Comparison of ENCODE assay signal across 15 cellular contexts in the genomic region with DNA sequence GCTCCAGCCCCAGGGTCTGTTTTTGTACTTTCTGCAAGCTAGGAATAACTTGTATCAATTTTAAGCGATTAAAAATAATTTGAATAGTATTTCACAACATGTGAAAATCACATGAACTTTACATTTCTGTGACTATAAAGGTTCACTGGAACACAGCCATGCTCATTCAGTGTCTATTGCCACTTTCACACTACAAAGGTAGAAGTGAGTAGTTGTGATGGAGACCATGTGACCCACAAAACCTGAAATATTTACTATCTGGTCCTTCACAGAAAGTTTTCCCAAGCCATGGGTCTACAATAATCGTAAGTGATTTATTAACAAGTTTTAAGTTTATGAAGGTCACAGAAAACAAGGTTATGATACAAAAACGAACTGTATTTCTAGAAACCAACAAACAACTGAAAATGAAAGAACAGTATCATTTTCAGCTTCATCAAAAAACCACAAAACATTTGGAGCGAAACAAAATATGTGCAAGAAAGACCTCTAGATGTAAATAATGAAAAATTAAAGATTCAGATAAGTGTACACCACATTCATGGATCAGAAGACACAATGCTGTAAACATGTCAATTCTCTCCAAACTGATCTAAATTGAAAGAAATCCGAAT.
A peak's percentile ranks its signal among the peaks of the same experiment; 100 is the strongest.
DNase-seq lines count a peak whose midpoint lies in the region; ATAC-seq and TF ChIP-seq lines count a peak whose summit lies in the region.
"Had no signal": no experiment of that assay in that cellular context is flagged by ENCODE, and none has a peak within 500 bp of the region (broad histone marks: within the 10 kb centered on the region; RNA-seq: fewer than 3 reads in every experiment).

No MANE protein-coding gene starts in this region.

- peak overlapping the region; percentile 45 for H3K4me3 Mint-ChIP-seq in natural killer cell treated with Interleukin-12 subunit alpha and Interleukin-12 subunit beta and Interleukin-15 and Interleukin-18, amount 100 ng/mL, for 72 hours
- H3K4me3 Mint-ChIP-seq in natural killer cell (no peak overlapping the region), GM23338 (no peak overlapping the region)
- H3K4me3 Mint-ChIP-seq: brain had no signal

- no peaks in the 10 kb centered on the region for H3K9me3 ChIP-seq in upper lobe of left lung
- H3K9me3 ChIP-seq: left lung, transverse colon had no signal

- peaks cover 24 to 40% of the 10 kb centered on the region in 2 donors for H3K4me1 Mint-ChIP-seq in natural killer cell treated with Interleukin-12 subunit alpha and Interleukin-12 subunit beta and Interleukin-15 and Interleukin-18, amount 100 ng/mL, for 72 hours (ENCODE audit: low read depth in 2 of 2)
- peaks cover 27 to 31% of the 10 kb centered on the region in 2 donors for H3K4me1 Mint-ChIP-seq in natural killer cell
- H3K4me1 Mint-ChIP-seq in GM23338: peaks cover 28% of the 10 kb centered on the region

- H3K4me2 ChIP-seq in GM23338: no peak overlapping the region

- TF ChIP-seq CTCF in natural killer cell (IDR thresholded peaks at IDR 0.05) (no peak), upper lobe of left lung (IDR thresholded peaks at IDR 0.05) (no peak), GM23338 (conservative IDR thresholded peaks at IDR 0.05; ENCODE audit: low read depth in 2 of 2) (no peak)

- H3K27ac ChIP-seq in upper lobe of left lung (no peak overlapping the region), GM23338 (ENCODE audit: low read depth) (no peak overlapping the region)
- H3K27ac ChIP-seq: left lung, transverse colon had no signal

- DNase-seq in natural killer cell treated with Interleukin-12 subunit alpha and Interleukin-12 subunit beta and Interleukin-15 and Interleukin-18, amount 100 ng/mL, for 72 hours (ENCODE audit: low spot score): no peak
- DNase-seq in natural killer cell (no peak), upper lobe of left lung (no peak), GM23338 (ENCODE audit: low spot score) (no peak), islet precursor cell (no peak)
- DNase-seq in stimulated activated CD4-positive, alpha-beta T cell treated with anti-CD3 and anti-CD28 coated beads, Interleukin-2, amount 100 ng/mL, for 48 hours: no peak
- DNase-seq: DMS79 treated with DMSO at 0.1 percent for 48 hours, IMR-90, left lung, NCI-H1694 treated with DMSO at 0.1 percent for 48 hours, transverse colon had no signal

- H3K4me3 ChIP-seq in upper lobe of left lung (no peak overlapping the region), GM23338 (no peak overlapping the region)
- H3K4me3 ChIP-seq: left lung, transverse colon had no signal

- no peaks in the 10 kb centered on the region for H3K9me3 Mint-ChIP-seq in natural killer cell treated with Interleukin-12 subunit alpha and Interleukin-12 subunit beta and Interleukin-15 and Interleukin-18, amount 100 ng/mL, for 72 hours
- H3K9me3 Mint-ChIP-seq in natural killer cell (no peaks in the 10 kb centered on the region), GM23338 (no peaks in the 10 kb centered on the region; the same call in 2 of the 3 replicates)
- H3K9me3 Mint-ChIP-seq: brain had no signal

- peaks cover 20 to 79% (median 27%) of the 10 kb centered on the region in 4 donors for H3K36me3 ChIP-seq in upper lobe of left lung
- H3K36me3 ChIP-seq in GM23338 (ENCODE audit: insufficient read depth): peaks cover 8% of the 10 kb centered on the region; the same call in 1 of the 2 replicates

- H3K27me3 ChIP-seq in upper lobe of left lung: no peaks in the 10 kb centered on the region
- no peaks in the 10 kb centered on the region for H3K27me3 ChIP-seq in GM23338 (ENCODE audit: insufficient read depth)
- H3K27me3 ChIP-seq: left lung, transverse colon had no signal

- peaks cover 34% of the 10 kb centered on the region for H3K36me3 Mint-ChIP-seq in natural killer cell treated with Interleukin-12 subunit alpha and Interleukin-12 subunit beta and Interleukin-15 and Interleukin-18, amount 100 ng/mL, for 72 hours
- H3K36me3 Mint-ChIP-seq in natural killer cell (peaks cover 14% of the 10 kb centered on the region), GM23338 (ENCODE audit: low read depth) (peaks cover 46% of the 10 kb centered on the region)

- no peaks in the 10 kb centered on the region; the same call in 1 of the 2 replicates for H3F3A ChIP-seq in GM23338 (replicated peaks; ENCODE audit: low read depth)

- peak in 1 of 2 donors; percentile 13 for ATAC-seq in natural killer cell treated with Interleukin-12 subunit alpha and Interleukin-12 subunit beta and Interleukin-15 and Interleukin-18, amount 100 ng/mL, for 72 hours
- ATAC-seq in natural killer cell (no peak), GM21786 (IDR thresholded peaks at IDR 0.05; ENCODE audit: unreplicated experiment) (peak; percentile 63), HG03378 (IDR thresholded peaks at IDR 0.05; ENCODE audit: unreplicated experiment) (peak; percentile 46), upper lobe of left lung (ENCODE audit: low FRiP score in 2 of 2) (no peak), GM23338 (no peak)
- ATAC-seq: activated CD4-positive, CD25-positive, alpha-beta regulatory T cell treated with anti-CD3 and anti-CD28 coated beads, Interleukin-2, amount 50 U/mL, for 24 hours; left lung had no signal

- WGBS in upper lobe of left lung, 2 donors: 86 to 87% methylated on average over 5 of the region's 5 CpGs

- H3K27ac Mint-ChIP-seq in natural killer cell treated with Interleukin-12 subunit alpha and Interleukin-12 subunit beta and Interleukin-15 and Interleukin-18, amount 100 ng/mL, for 72 hours: no peak overlapping the region
- H3K27ac Mint-ChIP-seq in natural killer cell: peak overlapping the region in 1 of 2 donors; percentile 52
- no peak overlapping the region for H3K27ac Mint-ChIP-seq in GM23338

- no peak overlapping the region for H2AFZ ChIP-seq in GM23338

- intact Hi-C loops in natural killer cell (cut with micrococcal nuclease): no loop called here

- no peaks in the 10 kb centered on the region for H3K9me2 ChIP-seq in GM23338 (ENCODE audit: insufficient read depth)

- H4K20me1 ChIP-seq in GM23338 (replicated peaks; ENCODE audit: insufficient read depth): no peaks in the 10 kb centered on the region

- TF ChIP-seq EP300 in upper lobe of left lung (IDR thresholded peaks at IDR 0.05): no peak

- no peaks in the 10 kb centered on the region for H3K79me2 ChIP-seq in GM23338 (replicated peaks; ENCODE audit: insufficient read depth)

- H3K27me3 Mint-ChIP-seq in natural killer cell treated with Interleukin-12 subunit alpha and Interleukin-12 subunit beta and Interleukin-15 and Interleukin-18, amount 100 ng/mL, for 72 hours: no peaks in the 10 kb centered on the region
- no peaks in the 10 kb centered on the region for H3K27me3 Mint-ChIP-seq in natural killer cell (ENCODE audit: low read depth in 2 of 2)
- no peaks in the 10 kb centered on the region for H3K27me3 Mint-ChIP-seq in GM23338 (ENCODE audit: insufficient read depth, low read depth, poor library complexity)
- H3K27me3 Mint-ChIP-seq: brain had no signal

- TF ChIP-seq POLR2A in upper lobe of left lung (IDR thresholded peaks at IDR 0.05): no peak

- H3K4me1 ChIP-seq in upper lobe of left lung (no peaks in the 10 kb centered on the region), GM23338 (ENCODE audit: insufficient read depth) (peaks cover 10% of the 10 kb centered on the region; the same call in 1 of the 2 replicates)
- H3K4me1 ChIP-seq: left lung, transverse colon had no signal

TF ChIP-seq in GM23338, 12 proteins besides CTCF, POLR2A, EP300 and RAD21 (continues in another document):
- no peak for TF ChIP-seq CREB1 (CRISPR knock-in tag; IDR thresholded peaks at IDR 0.05; ENCODE audit: low read depth)
- no peak for TF ChIP-seq STAT1 (IDR thresholded peaks at IDR 0.05; ENCODE audit: unreplicated experiment)
- no peak for TF ChIP-seq EZH2 (IDR thresholded peaks at IDR 0.05; ENCODE audit: low read depth, unreplicated experiment)
- TF ChIP-seq, protein P1, sequence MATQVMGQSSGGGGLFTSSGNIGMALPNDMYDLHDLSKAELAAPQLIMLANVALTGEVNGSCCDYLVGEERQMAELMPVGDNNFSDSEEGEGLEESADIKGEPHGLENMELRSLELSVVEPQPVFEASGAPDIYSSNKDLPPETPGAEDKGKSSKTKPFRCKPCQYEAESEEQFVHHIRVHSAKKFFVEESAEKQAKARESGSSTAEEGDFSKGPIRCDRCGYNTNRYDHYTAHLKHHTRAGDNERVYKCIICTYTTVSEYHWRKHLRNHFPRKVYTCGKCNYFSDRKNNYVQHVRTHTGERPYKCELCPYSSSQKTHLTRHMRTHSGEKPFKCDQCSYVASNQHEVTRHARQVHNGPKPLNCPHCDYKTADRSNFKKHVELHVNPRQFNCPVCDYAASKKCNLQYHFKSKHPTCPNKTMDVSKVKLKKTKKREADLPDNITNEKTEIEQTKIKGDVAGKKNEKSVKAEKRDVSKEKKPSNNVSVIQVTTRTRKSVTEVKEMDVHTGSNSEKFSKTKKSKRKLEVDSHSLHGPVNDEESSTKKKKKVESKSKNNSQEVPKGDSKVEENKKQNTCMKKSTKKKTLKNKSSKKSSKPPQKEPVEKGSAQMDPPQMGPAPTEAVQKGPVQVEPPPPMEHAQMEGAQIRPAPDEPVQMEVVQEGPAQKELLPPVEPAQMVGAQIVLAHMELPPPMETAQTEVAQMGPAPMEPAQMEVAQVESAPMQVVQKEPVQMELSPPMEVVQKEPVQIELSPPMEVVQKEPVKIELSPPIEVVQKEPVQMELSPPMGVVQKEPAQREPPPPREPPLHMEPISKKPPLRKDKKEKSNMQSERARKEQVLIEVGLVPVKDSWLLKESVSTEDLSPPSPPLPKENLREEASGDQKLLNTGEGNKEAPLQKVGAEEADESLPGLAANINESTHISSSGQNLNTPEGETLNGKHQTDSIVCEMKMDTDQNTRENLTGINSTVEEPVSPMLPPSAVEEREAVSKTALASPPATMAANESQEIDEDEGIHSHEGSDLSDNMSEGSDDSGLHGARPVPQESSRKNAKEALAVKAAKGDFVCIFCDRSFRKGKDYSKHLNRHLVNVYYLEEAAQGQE (IDR thresholded peaks at IDR 0.05; ENCODE audit: unreplicated experiment): no peak

Comparison
In these comparisons a context has a peak if more than half of its experiments do, and no peak if none do; other contexts are left out.
1. ATAC-seq: peak in GM21786 (single experiment) and HG03378 (single experiment); none in natural killer cell (0 of 3), upper lobe of left lung (0 of 2) and GM23338 (single experiment).